Comparison of ENCODE assay signal across 22 cellular contexts in genomic region chr13:37144661-37145060, GRCh38. TPM values are rescaled to one million over a fixed set of nuclear protein-coding genes. Genes with fewer than 3 reads are reported as not detected.
"Had no signal": no experiment of that assay in that cellular context is flagged by ENCODE, and none has a peak within 500 bp of the region (broad histone marks: within the 10 kb centered on the region; RNA-seq: fewer than 3 reads in every experiment).

No MANE protein-coding gene starts in this region.

- DNase-seq: activated CD4-positive, alpha-beta T cell treated with anti-CD3 and anti-CD28 coated beads, Interleukin-2, amount 10 ng/mL, durations not matched to agents 24 days and 14 days; activated CD4-positive, CD25-positive, alpha-beta regulatory T cell; activated CD8-positive, alpha-beta memory T cell treated with anti-CD3 and anti-CD28 coated beads, Interleukin-2, amount 50 U/mL, for 4 hours; activated CD8-positive, alpha-beta T cell treated with anti-CD3 and anti-CD28 coated beads, Interleukin-2, amount 10 ng/mL, durations not matched to agents 7 days and 5 days; activated effector memory CD4-positive, alpha-beta T cell treated with anti-CD3 and anti-CD28 coated beads, Interleukin-2, amount 50 U/mL, for 16 hours; activated T-cell treated with anti-CD3 and anti-CD28 coated beads, Interleukin-2, amount 50 U/mL, for 48 hours; effector CD8-positive, alpha-beta T cell; esophagus squamous epithelium; gastrocnemius medialis; heart right ventricle; islet precursor cell; naive thymus-derived CD4-positive, alpha-beta T cell; small intestine; stimulated activated CD4-positive, alpha-beta T cell treated with anti-CD3 and anti-CD28 coated beads, Interleukin-4, amount 100 ng/mL, for 24 hours; stimulated activated CD8-positive, alpha-beta memory T cell treated with anti-CD3 and anti-CD28 coated beads, Interleukin-4, amount 100 ng/mL, for 48 hours; stimulated activated naive CD4-positive, alpha-beta T cell treated with Interleukin-2 at 50 U/mL for 16 hours had no signal

- H3K4me3 ChIP-seq: esophagus squamous epithelium, gastrocnemius medialis, heart right ventricle, lung, right atrium auricular region, suprapubic skin had no signal

- ATAC-seq: activated CD8-positive, alpha-beta T cell treated with anti-CD3 and anti-CD28 coated beads, Interleukin-2, amount 10 ng/mL, durations not matched to agents 7 days and 5 days; activated naive CD4-positive, alpha-beta T cell treated with anti-CD3 and anti-CD28 coated beads, Interleukin-2, amount 50 U/mL, for 72 hours; gastrocnemius medialis; naive thymus-derived CD4-positive, alpha-beta T cell had no signal

RNA-seq across cellular contexts. Expression of gene CSNK1A1L, which starts 39.2 kb away (rescaled TPM):
- total RNA-seq: activated CD4-positive, alpha-beta T cell treated with anti-CD3 and anti-CD28 coated beads, Interleukin-2, amount 10 ng/mL, durations not matched to agents 24 days and 14 days; activated CD8-positive, alpha-beta T cell treated with anti-CD3 and anti-CD28 coated beads, Interleukin-2, amount 10 ng/mL, durations not matched to agents 7 days and 5 days; activated naive CD4-positive, alpha-beta T cell treated with anti-CD3 and anti-CD28 coated beads, Interleukin-2, amount 50 U/mL, for 72 hours; endothelial cell of umbilical vein; esophagus squamous epithelium; gastrocnemius medialis; heart right ventricle; lung; naive thymus-derived CD4-positive, alpha-beta T cell; posterior vena cava; right atrium auricular region; suprapubic skin had no signal
- polyA plus RNA-seq: endothelial cell of umbilical vein; heart right ventricle; lung; naive thymus-derived CD4-positive, alpha-beta T cell; small intestine had no signal
